Comparison of ENCODE assay signal across 1 cellular context in the genomic region with DNA sequence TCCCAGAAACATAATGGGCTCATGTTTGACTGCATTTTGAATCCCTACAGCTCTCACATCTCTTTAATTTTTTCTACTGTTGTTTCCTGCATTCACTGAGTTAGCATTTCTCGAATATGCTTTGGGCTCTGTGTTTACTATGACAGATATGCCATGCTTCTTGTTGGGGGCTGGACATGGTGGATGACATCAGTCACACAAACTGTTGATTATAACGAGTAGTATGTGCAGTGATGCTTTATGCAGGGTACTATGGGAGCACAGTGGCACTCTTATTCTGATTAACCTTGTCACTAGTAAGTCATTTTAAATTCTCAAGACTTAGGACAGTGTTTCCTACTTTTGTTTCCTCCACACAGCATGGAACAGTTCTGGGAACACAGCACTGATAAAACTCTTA.
TF ChIP-seq lines count a peak whose summit lies in the region.

No MANE protein-coding gene starts in this region.

TF ChIP-seq in HEK293, 187 proteins besides CTCF, POLR2A, EP300 and RAD21 (continued from another document):
- TF ChIP-seq, protein P1, sequence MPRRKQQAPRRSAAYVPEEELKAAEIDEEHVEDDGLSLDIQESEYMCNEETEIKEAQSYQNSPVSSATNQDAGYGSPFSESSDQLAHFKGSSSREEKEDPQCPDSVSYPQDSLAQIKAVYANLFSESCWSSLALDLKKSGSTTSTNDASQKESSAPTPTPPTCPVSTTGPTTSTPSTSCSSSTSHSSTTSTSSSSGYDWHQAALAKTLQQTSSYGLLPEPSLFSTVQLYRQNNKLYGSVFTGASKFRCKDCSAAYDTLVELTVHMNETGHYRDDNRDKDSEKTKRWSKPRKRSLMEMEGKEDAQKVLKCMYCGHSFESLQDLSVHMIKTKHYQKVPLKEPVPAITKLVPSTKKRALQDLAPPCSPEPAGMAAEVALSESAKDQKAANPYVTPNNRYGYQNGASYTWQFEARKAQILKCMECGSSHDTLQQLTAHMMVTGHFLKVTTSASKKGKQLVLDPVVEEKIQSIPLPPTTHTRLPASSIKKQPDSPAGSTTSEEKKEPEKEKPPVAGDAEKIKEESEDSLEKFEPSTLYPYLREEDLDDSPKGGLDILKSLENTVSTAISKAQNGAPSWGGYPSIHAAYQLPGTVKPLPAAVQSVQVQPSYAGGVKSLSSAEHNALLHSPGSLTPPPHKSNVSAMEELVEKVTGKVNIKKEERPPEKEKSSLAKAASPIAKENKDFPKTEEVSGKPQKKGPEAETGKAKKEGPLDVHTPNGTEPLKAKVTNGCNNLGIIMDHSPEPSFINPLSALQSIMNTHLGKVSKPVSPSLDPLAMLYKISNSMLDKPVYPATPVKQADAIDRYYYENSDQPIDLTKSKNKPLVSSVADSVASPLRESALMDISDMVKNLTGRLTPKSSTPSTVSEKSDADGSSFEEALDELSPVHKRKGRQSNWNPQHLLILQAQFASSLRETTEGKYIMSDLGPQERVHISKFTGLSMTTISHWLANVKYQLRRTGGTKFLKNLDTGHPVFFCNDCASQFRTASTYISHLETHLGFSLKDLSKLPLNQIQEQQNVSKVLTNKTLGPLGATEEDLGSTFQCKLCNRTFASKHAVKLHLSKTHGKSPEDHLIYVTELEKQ (tag by site-specific recombination; IDR thresholded peaks at IDR 0.05; ENCODE audit: borderline replicate concordance) = no peak
- TF ChIP-seq SCRT1 (tag by site-specific recombination; IDR thresholded peaks at IDR 0.05; ENCODE audit: borderline replicate concordance) (0 out of 2 replicates have a peak, but pooled peaks have one; percentile 25), ZNF658 (tag by site-specific recombination; IDR thresholded peaks at IDR 0.05) (no peak), GLIS1 (tag by site-specific recombination; IDR thresholded peaks at IDR 0.05) (no peak), ZBTB8A (tag by site-specific recombination; IDR thresholded peaks at IDR 0.05) (no peak), ZNF394 (tag by site-specific recombination; IDR thresholded peaks at IDR 0.05; ENCODE audit: borderline replicate concordance) (no peak), ZNF366 (tag by site-specific recombination; conservative IDR thresholded peaks at IDR 0.05) (no peak), ZNF174 (tag by site-specific recombination; IDR thresholded peaks at IDR 0.05) (no peak), ZNF292 (tag by site-specific recombination; IDR thresholded peaks at IDR 0.05; ENCODE audit: borderline replicate concordance, low read depth) (no peak), ZNF529 (tag by site-specific recombination; IDR thresholded peaks at IDR 0.05; ENCODE audit: insufficient replicate concordance) (no peak), ZNF473 (tag by site-specific recombination; IDR thresholded peaks at IDR 0.05) (no peak)
- TF ChIP-seq, protein P2, sequence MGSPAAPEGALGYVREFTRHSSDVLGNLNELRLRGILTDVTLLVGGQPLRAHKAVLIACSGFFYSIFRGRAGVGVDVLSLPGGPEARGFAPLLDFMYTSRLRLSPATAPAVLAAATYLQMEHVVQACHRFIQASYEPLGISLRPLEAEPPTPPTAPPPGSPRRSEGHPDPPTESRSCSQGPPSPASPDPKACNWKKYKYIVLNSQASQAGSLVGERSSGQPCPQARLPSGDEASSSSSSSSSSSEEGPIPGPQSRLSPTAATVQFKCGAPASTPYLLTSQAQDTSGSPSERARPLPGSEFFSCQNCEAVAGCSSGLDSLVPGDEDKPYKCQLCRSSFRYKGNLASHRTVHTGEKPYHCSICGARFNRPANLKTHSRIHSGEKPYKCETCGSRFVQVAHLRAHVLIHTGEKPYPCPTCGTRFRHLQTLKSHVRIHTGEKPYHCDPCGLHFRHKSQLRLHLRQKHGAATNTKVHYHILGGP (tag by site-specific recombination; IDR thresholded peaks at IDR 0.05) = no peak
- TF ChIP-seq, protein P3, sequence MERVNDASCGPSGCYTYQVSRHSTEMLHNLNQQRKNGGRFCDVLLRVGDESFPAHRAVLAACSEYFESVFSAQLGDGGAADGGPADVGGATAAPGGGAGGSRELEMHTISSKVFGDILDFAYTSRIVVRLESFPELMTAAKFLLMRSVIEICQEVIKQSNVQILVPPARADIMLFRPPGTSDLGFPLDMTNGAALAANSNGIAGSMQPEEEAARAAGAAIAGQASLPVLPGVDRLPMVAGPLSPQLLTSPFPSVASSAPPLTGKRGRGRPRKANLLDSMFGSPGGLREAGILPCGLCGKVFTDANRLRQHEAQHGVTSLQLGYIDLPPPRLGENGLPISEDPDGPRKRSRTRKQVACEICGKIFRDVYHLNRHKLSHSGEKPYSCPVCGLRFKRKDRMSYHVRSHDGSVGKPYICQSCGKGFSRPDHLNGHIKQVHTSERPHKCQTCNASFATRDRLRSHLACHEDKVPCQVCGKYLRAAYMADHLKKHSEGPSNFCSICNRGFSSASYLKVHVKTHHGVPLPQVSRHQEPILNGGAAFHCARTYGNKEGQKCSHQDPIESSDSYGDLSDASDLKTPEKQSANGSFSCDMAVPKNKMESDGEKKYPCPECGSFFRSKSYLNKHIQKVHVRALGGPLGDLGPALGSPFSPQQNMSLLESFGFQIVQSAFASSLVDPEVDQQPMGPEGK (tag by site-specific recombination; IDR thresholded peaks at IDR 0.05) = no peak
